In the genomic region with DNA sequence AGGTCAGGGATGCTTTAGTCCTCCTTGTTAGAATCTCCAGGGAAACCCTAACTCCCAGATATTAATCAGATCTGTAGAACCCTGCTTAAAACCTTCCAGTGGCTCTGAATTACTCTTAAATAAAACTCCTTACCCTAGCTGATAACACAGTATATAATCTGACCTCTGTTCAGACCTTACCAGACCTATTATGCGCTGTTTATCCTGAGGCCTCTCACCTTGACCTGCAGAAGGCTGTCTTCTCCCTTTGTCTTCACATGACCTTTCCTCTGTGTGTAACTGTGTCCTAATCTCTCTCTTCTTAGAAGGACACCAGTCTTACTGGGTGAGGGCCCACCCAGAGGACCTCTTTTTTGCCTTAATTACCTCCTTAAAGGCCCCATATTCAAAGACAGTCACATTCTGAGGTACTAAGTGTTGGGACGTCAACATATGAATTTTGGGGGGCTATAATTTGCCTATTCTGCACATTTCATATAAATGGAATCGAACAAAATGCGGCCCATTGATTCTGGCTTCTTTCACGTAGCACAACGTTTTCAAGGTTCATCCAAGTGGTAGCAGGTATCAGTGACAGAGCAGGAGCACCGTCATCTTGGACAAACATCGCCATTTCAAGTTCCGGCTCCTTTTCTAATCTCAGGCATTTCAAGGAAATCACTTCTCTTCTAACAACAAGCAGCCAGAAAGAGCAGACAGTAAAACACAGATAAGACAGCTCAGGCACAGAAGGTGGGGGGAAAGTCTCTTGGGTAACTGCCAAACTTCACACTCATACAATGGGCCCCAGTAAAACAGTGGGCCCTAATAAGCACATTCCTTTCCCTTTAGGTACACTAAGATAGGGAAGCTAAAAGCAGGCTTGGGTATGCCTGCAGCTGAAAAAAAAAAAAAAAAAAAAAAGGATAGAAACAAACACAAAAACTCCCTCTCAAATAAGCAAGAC, we compare ENCODE assay signal across 1 cellular context.
TF ChIP-seq lines count a peak whose summit lies in the region.

No MANE protein-coding gene starts in this region.

TF ChIP-seq in K562, 482 proteins besides CTCF, POLR2A, EP300 and RAD21 (continued from another document and continues in another):
- TF ChIP-seq, protein P1, sequence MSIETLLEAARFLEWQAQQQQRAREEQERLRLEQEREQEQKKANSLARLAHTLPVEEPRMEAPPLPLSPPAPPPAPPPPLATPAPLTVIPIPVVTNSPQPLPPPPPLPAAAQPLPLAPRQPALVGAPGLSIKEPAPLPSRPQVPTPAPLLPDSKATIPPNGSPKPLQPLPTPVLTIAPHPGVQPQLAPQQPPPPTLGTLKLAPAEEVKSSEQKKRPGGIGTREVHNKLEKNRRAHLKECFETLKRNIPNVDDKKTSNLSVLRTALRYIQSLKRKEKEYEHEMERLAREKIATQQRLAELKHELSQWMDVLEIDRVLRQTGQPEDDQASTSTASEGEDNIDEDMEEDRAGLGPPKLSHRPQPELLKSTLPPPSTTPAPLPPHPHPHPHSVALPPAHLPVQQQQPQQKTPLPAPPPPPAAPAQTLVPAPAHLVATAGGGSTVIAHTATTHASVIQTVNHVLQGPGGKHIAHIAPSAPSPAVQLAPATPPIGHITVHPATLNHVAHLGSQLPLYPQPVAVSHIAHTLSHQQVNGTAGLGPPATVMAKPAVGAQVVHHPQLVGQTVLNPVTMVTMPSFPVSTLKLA (conservative IDR thresholded peaks at IDR 0.05): peak in 1 of 2 experiments; percentile 65; a peak in 2 of 4 replicates
- TF ChIP-seq XRCC5 (IDR thresholded peaks at IDR 0.05; ENCODE audit: low read depth, low read length) (no peak), E2F3 (CRISPR knock-in tag; IDR thresholded peaks at IDR 0.05) (no peak), ZNF436 (CRISPR knock-in tag; IDR thresholded peaks at IDR 0.05) (no peak), SREBF1 (IDR thresholded peaks at IDR 0.05; ENCODE audit: borderline replicate concordance, low read depth, low read length) (no peak), ZNF212 (CRISPR knock-in tag; IDR thresholded peaks at IDR 0.05) (no peak), NFATC3 (IDR thresholded peaks at IDR 0.05) (no peak), ZNF584 (CRISPR knock-in tag; IDR thresholded peaks at IDR 0.05; ENCODE audit: low read depth) (peak; percentile 49; the same call in 1 of the 2 replicates), WHSC1 (IDR thresholded peaks at IDR 0.05; ENCODE audit: low read length) (no peak), HDAC8 (tag; IDR thresholded peaks at IDR 0.05) (no peak), RBM17 (IDR thresholded peaks at IDR 0.05; ENCODE audit: borderline replicate concordance, low read depth, low read length) (no peak), RBFOX2 (IDR thresholded peaks at IDR 0.05; ENCODE audit: low read depth, low read length) (no peak), SMC3 (conservative IDR thresholded peaks at IDR 0.05; ENCODE audit: insufficient read depth, low read depth, low read length) (no peak), ILF3 (IDR thresholded peaks at IDR 0.05; ENCODE audit: borderline replicate concordance) (no peak), COPS2 (conservative IDR thresholded peaks at IDR 0.05) (no peak), NCOA2 (IDR thresholded peaks at IDR 0.05; ENCODE audit: partially characterized antibody in 2 of 2) (peak in 1 of 2 experiments; percentile 32), HMG20A (CRISPR knock-in tag; conservative IDR thresholded peaks at IDR 0.05) (no peak), ZFP30 (CRISPR knock-in tag; IDR thresholded peaks at IDR 0.05; ENCODE audit: borderline replicate concordance) (no peak), U2AF1 (optimal IDR thresholded peaks at IDR 0.05; ENCODE audit: low read depth, low read length) (no peak), RB1 (IDR thresholded peaks at IDR 0.05; ENCODE audit: low read depth) (no peak), PTRF (tag; IDR thresholded peaks at IDR 0.05) (no peak), ZNF133 (CRISPR knock-in tag; IDR thresholded peaks at IDR 0.05) (no peak), POLR2AphosphoS2 (IDR thresholded peaks at IDR 0.05; ENCODE audit: low read length) (no peak), ZNF175 (CRISPR knock-in tag; IDR thresholded peaks at IDR 0.05; ENCODE audit: low read depth) (0 out of 2 replicates have a peak, but pooled peaks have one; percentile 23), EGR1 (conservative IDR thresholded peaks at IDR 0.05) (no peak), TRIM24 (IDR thresholded peaks at IDR 0.05) (peak; percentile 83 to 91), NR4A1 (CRISPR knock-in tag; IDR thresholded peaks at IDR 0.05) (no peak), NR4A1 (tag; IDR thresholded peaks at IDR 0.05) (no peak), PRPF4 (IDR thresholded peaks at IDR 0.05; ENCODE audit: insufficient read depth, low read depth, low read length, poor library complexity, severe bottlenecking) (no peak), DDX20 (tag; IDR thresholded peaks at IDR 0.05; ENCODE audit: low read depth) (no peak), BRD4 (IDR thresholded peaks at IDR 0.05) (no peak), ZNF57 (CRISPR knock-in tag; IDR thresholded peaks at IDR 0.05) (no peak), SRF (CRISPR knock-in tag; IDR thresholded peaks at IDR 0.05) (peak in 1 of 2 experiments; percentile 44; a peak in 1 of 4 replicates), CAMTA2 (CRISPR knock-in tag; conservative IDR thresholded peaks at IDR 0.05) (no peak), PHB2 (IDR thresholded peaks at IDR 0.05; ENCODE audit: low read depth) (no peak; the same call in 1 of the 2 replicates), ZNF583 (CRISPR knock-in tag; IDR thresholded peaks at IDR 0.05) (no peak), L3MBTL2 (IDR thresholded peaks at IDR 0.05) (peak; percentile 82), POLR3A (IDR thresholded peaks at IDR 0.05; ENCODE audit: borderline replicate concordance, extremely low read depth, insufficient read depth, insufficient read length) (no peak), NCOA4 (IDR thresholded peaks at IDR 0.05; ENCODE audit: partially characterized antibody) (no peak), ZBTB17 (CRISPR knock-in tag; IDR thresholded peaks at IDR 0.05) (no peak), KAT7 (CRISPR knock-in tag; IDR thresholded peaks at IDR 0.05; ENCODE audit: borderline replicate concordance) (no peak), FOXK1 (CRISPR knock-in tag; IDR thresholded peaks at IDR 0.05; ENCODE audit: borderline replicate concordance) (no peak), ZKSCAN8 (CRISPR knock-in tag; IDR thresholded peaks at IDR 0.05) (peak; percentile 37; the same call in 1 of the 2 replicates), ELF1 (tag; IDR thresholded peaks at IDR 0.05) (no peak), ATF7 (IDR thresholded peaks at IDR 0.05) (peak; percentile 63; the same call in 1 of the 2 replicates), SNRNP70 (optimal IDR thresholded peaks at IDR 0.05; ENCODE audit: low read depth, low read length) (no peak), ZFP36 (IDR thresholded peaks at IDR 0.05; ENCODE audit: low read depth, low read length, partially characterized antibody) (no peak), NCOA6 (IDR thresholded peaks at IDR 0.05) (no peak), MAFG (tag; conservative IDR thresholded peaks at IDR 0.05) (peak; percentile 56), NFE2L1 (tag; IDR thresholded peaks at IDR 0.05; ENCODE audit: borderline replicate concordance, low read depth) (no peak), FOXK2 (conservative IDR thresholded peaks at IDR 0.05 in 1 of 2, IDR thresholded peaks at IDR 0.05 in 1 of 2; ENCODE audit: low read depth in 2 of 2) (peak; percentile 41 to 67; a peak in 3 of 4 replicates), HDGF (IDR thresholded peaks at IDR 0.05) (no peak), ZNF79 (CRISPR knock-in tag; IDR thresholded peaks at IDR 0.05; ENCODE audit: low read depth) (no peak), CREBBP (IDR thresholded peaks at IDR 0.05; ENCODE audit: low read depth, low read length) (no peak), ZNF717 (CRISPR knock-in tag; IDR thresholded peaks at IDR 0.05) (no peak), MAFK (IDR thresholded peaks at IDR 0.05; ENCODE audit: low read length) (no peak), ZNF778 (CRISPR knock-in tag; IDR thresholded peaks at IDR 0.05) (no peak)
- TF ChIP-seq, protein P2, sequence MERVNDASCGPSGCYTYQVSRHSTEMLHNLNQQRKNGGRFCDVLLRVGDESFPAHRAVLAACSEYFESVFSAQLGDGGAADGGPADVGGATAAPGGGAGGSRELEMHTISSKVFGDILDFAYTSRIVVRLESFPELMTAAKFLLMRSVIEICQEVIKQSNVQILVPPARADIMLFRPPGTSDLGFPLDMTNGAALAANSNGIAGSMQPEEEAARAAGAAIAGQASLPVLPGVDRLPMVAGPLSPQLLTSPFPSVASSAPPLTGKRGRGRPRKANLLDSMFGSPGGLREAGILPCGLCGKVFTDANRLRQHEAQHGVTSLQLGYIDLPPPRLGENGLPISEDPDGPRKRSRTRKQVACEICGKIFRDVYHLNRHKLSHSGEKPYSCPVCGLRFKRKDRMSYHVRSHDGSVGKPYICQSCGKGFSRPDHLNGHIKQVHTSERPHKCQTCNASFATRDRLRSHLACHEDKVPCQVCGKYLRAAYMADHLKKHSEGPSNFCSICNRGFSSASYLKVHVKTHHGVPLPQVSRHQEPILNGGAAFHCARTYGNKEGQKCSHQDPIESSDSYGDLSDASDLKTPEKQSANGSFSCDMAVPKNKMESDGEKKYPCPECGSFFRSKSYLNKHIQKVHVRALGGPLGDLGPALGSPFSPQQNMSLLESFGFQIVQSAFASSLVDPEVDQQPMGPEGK (CRISPR knock-in tag; IDR thresholded peaks at IDR 0.05; ENCODE audit: borderline replicate concordance): no peak
- TF ChIP-seq, protein P3, sequence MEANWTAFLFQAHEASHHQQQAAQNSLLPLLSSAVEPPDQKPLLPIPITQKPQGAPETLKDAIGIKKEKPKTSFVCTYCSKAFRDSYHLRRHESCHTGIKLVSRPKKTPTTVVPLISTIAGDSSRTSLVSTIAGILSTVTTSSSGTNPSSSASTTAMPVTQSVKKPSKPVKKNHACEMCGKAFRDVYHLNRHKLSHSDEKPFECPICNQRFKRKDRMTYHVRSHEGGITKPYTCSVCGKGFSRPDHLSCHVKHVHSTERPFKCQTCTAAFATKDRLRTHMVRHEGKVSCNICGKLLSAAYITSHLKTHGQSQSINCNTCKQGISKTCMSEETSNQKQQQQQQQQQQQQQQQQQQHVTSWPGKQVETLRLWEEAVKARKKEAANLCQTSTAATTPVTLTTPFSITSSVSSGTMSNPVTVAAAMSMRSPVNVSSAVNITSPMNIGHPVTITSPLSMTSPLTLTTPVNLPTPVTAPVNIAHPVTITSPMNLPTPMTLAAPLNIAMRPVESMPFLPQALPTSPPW (CRISPR knock-in tag; IDR thresholded peaks at IDR 0.05): peak; percentile 61
- TF ChIP-seq, protein P4, sequence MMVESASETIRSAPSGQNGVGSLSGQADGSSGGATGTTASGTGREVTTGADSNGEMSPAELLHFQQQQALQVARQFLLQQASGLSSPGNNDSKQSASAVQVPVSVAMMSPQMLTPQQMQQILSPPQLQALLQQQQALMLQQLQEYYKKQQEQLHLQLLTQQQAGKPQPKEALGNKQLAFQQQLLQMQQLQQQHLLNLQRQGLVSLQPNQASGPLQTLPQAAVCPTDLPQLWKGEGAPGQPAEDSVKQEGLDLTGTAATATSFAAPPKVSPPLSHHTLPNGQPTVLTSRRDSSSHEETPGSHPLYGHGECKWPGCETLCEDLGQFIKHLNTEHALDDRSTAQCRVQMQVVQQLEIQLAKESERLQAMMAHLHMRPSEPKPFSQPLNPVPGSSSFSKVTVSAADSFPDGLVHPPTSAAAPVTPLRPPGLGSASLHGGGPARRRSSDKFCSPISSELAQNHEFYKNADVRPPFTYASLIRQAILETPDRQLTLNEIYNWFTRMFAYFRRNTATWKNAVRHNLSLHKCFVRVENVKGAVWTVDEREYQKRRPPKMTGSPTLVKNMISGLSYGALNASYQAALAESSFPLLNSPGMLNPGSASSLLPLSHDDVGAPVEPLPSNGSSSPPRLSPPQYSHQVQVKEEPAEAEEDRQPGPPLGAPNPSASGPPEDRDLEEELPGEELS (CRISPR knock-in tag; IDR thresholded peaks at IDR 0.05; ENCODE audit: borderline replicate concordance): no peak
- TF ChIP-seq, protein P5, sequence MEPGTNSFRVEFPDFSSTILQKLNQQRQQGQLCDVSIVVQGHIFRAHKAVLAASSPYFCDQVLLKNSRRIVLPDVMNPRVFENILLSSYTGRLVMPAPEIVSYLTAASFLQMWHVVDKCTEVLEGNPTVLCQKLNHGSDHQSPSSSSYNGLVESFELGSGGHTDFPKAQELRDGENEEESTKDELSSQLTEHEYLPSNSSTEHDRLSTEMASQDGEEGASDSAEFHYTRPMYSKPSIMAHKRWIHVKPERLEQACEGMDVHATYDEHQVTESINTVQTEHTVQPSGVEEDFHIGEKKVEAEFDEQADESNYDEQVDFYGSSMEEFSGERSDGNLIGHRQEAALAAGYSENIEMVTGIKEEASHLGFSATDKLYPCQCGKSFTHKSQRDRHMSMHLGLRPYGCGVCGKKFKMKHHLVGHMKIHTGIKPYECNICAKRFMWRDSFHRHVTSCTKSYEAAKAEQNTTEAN (CRISPR knock-in tag; IDR thresholded peaks at IDR 0.05): no peak
- TF ChIP-seq, protein P6, sequence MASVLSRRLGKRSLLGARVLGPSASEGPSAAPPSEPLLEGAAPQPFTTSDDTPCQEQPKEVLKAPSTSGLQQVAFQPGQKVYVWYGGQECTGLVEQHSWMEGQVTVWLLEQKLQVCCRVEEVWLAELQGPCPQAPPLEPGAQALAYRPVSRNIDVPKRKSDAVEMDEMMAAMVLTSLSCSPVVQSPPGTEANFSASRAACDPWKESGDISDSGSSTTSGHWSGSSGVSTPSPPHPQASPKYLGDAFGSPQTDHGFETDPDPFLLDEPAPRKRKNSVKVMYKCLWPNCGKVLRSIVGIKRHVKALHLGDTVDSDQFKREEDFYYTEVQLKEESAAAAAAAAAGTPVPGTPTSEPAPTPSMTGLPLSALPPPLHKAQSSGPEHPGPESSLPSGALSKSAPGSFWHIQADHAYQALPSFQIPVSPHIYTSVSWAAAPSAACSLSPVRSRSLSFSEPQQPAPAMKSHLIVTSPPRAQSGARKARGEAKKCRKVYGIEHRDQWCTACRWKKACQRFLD (CRISPR knock-in tag; IDR thresholded peaks at IDR 0.05): no peak
- TF ChIP-seq, protein P7, sequence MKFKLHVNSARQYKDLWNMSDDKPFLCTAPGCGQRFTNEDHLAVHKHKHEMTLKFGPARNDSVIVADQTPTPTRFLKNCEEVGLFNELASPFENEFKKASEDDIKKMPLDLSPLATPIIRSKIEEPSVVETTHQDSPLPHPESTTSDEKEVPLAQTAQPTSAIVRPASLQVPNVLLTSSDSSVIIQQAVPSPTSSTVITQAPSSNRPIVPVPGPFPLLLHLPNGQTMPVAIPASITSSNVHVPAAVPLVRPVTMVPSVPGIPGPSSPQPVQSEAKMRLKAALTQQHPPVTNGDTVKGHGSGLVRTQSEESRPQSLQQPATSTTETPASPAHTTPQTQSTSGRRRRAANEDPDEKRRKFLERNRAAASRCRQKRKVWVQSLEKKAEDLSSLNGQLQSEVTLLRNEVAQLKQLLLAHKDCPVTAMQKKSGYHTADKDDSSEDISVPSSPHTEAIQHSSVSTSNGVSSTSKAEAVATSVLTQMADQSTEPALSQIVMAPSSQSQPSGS (CRISPR knock-in tag; IDR thresholded peaks at IDR 0.05): no peak
- TF ChIP-seq, protein P8, sequence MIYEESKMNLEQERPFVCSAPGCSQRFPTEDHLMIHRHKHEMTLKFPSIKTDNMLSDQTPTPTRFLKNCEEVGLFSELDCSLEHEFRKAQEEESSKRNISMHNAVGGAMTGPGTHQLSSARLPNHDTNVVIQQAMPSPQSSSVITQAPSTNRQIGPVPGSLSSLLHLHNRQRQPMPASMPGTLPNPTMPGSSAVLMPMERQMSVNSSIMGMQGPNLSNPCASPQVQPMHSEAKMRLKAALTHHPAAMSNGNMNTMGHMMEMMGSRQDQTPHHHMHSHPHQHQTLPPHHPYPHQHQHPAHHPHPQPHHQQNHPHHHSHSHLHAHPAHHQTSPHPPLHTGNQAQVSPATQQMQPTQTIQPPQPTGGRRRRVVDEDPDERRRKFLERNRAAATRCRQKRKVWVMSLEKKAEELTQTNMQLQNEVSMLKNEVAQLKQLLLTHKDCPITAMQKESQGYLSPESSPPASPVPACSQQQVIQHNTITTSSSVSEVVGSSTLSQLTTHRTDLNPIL (CRISPR knock-in tag; IDR thresholded peaks at IDR 0.05): no peak
